ENCODE assay signal across 22 cellular contexts in the genomic region with DNA sequence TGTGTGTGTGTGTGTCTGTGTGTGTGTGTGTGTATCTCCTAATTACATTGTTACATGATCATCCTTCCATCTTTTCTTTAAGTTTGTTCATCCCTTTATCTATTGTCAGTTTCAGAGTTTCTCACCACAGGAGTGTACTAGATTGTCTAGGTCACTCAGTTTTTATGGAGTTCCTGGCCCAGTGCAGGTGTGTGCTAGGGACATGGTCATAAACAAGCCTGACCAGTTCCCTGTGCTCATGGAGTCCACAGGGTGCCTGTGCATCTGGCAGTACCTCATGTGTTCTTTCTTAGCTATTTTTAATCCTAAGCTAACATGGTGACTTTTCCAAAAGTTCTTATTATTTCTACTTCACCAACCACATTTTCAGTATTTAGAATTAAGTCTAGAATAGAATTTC.
"Had no signal": no experiment of that assay in that cellular context is flagged by ENCODE, and none has a peak within 500 bp of the region (broad histone marks: within the 10 kb centered on the region; RNA-seq: fewer than 3 reads in every experiment).

No MANE protein-coding gene starts in this region.

- H3K9me3 ChIP-seq: adrenal gland, esophagus squamous epithelium, left lung, lower lobe of right lung, right lobe of liver, testis, upper lobe of right lung had no signal

- DNase-seq: activated CD4-positive, alpha-beta T cell treated with anti-CD3 and anti-CD28 coated beads for 1 hour; activated CD4-positive, alpha-beta T cell treated with anti-CD3 and anti-CD28 coated beads, Interleukin-2, amount 10 ng/mL, durations not matched to agents 7 days and 5 days; activated CD8-positive, alpha-beta T cell treated with anti-CD3 and anti-CD28 coated beads for 36 hours; activated effector memory CD4-positive, alpha-beta T cell treated with anti-CD3 and anti-CD28 coated beads, Interleukin-2, amount 50 U/mL, for 16 hours; activated naive CD4-positive, alpha-beta T cell treated with anti-CD3 and anti-CD28 coated beads for 36 hours; activated naive CD8-positive, alpha-beta T cell treated with anti-CD3 and anti-CD28 coated beads for 36 hours; adrenal gland; caudate nucleus; endodermal cell; esophagus squamous epithelium; kidney glomerular epithelial cell; left lung; lower lobe of right lung; mesenchymal stem cell; right lobe of liver; stimulated activated CD4-positive, alpha-beta T cell treated with anti-CD3 and anti-CD28 coated beads, Interleukin-2, amount 100 ng/mL, for 48 hours; stimulated activated naive CD8-positive, alpha-beta T cell treated with anti-CD3 and anti-CD28 coated beads, Interleukin-15, Interleukin-2, amounts not matched to agents 100 U/mL and 50 U/mL, for 24 hours; SW 1271; T-helper 9 cell; testis; upper lobe of right lung had no signal

- H3K27ac ChIP-seq: adrenal gland, left lung, lower lobe of right lung, right lobe of liver, testis, upper lobe of right lung had no signal

- ATAC-seq: activated CD8-positive, alpha-beta T cell treated with anti-CD3 and anti-CD28 coated beads for 36 hours; left lung; lower lobe of right lung; natural killer cell treated with Interleukin-12 subunit alpha and Interleukin-12 subunit beta and Interleukin-15 and Interleukin-18, amount 100 ng/mL, for 72 hours; right lobe of liver; stimulated activated naive CD8-positive, alpha-beta T cell treated with anti-CD3 and anti-CD28 coated beads, Interleukin-15, Interleukin-2, amounts not matched to agents 100 U/mL and 50 U/mL, for 24 hours; upper lobe of right lung had no signal

- H3K4me1 ChIP-seq: adrenal gland, lower lobe of right lung, right lobe of liver, testis, upper lobe of right lung had no signal

- H3K36me3 ChIP-seq: left lung, right lobe of liver had no signal

- H3K27me3 ChIP-seq: adrenal gland, esophagus squamous epithelium, left lung, right lobe of liver, testis, upper lobe of right lung had no signal

- H3K4me3 ChIP-seq: adrenal gland, esophagus squamous epithelium, left lung, lower lobe of right lung, right lobe of liver, testis, upper lobe of right lung had no signal
